ENCODE assay signal across 2 cellular contexts in genomic region chr20:18767676-18768075, GRCh38.
TF ChIP-seq lines count a peak whose summit lies in the region.

No MANE protein-coding gene starts in this region.

TF ChIP-seq in A549, 52 proteins besides CTCF, POLR2A, EP300 and RAD21 (continued from another document):
- no peak for TF ChIP-seq ZSCAN20 (CRISPR knock-in tag; IDR thresholded peaks at IDR 0.05)
- no peak for TF ChIP-seq FOXS1 (CRISPR knock-in tag; IDR thresholded peaks at IDR 0.05)

TF ChIP-seq in HepG2, 621 proteins besides CTCF, POLR2A, EP300 and RAD21:
- TF ChIP-seq HNF1B (CRISPR knock-in tag; IDR thresholded peaks at IDR 0.05) (no peak), ZNF253 (CRISPR knock-in tag; IDR thresholded peaks at IDR 0.05; ENCODE audit: borderline replicate concordance) (no peak), EHMT2 (IDR thresholded peaks at IDR 0.05; ENCODE audit: borderline replicate concordance, low read depth, low read length) (no peak), FOXC1 (CRISPR knock-in tag; IDR thresholded peaks at IDR 0.05; ENCODE audit: borderline replicate concordance) (no peak), NFATC3 (CRISPR knock-in tag; IDR thresholded peaks at IDR 0.05) (no peak), ZNF83 (CRISPR knock-in tag; IDR thresholded peaks at IDR 0.05; ENCODE audit: borderline replicate concordance) (no peak), STAT6 (CRISPR knock-in tag; IDR thresholded peaks at IDR 0.05; ENCODE audit: borderline replicate concordance) (no peak), ZMAT5 (CRISPR knock-in tag; IDR thresholded peaks at IDR 0.05; ENCODE audit: borderline replicate concordance, low read depth) (no peak), TBL1XR1 (IDR thresholded peaks at IDR 0.05; ENCODE audit: borderline replicate concordance, low read length, partially characterized antibody) (no peak), CREM (IDR thresholded peaks at IDR 0.05) (no peak), CREM (CRISPR knock-in tag; IDR thresholded peaks at IDR 0.05) (no peak), ZMYM2 (CRISPR knock-in tag; IDR thresholded peaks at IDR 0.05) (no peak), DMAP1 (CRISPR knock-in tag; IDR thresholded peaks at IDR 0.05) (no peak), BRF2 (CRISPR knock-in tag; IDR thresholded peaks at IDR 0.05) (no peak), TBX2 (CRISPR knock-in tag; IDR thresholded peaks at IDR 0.05; ENCODE audit: borderline replicate concordance) (no peak), ZNF674 (CRISPR knock-in tag; IDR thresholded peaks at IDR 0.05; ENCODE audit: low read depth) (no peak), FOXA3 (CRISPR knock-in tag; IDR thresholded peaks at IDR 0.05) (no peak), PHF5A (CRISPR knock-in tag; IDR thresholded peaks at IDR 0.05; ENCODE audit: low read depth, unreplicated experiment) (no peak), GTF2F1 (IDR thresholded peaks at IDR 0.05; ENCODE audit: low read length) (no peak), MEF2D (CRISPR knock-in tag; IDR thresholded peaks at IDR 0.05) (no peak), KDM4B (CRISPR knock-in tag; IDR thresholded peaks at IDR 0.05) (no peak)
